ENCODE assay signal across 2 cellular contexts in the genomic region with DNA sequence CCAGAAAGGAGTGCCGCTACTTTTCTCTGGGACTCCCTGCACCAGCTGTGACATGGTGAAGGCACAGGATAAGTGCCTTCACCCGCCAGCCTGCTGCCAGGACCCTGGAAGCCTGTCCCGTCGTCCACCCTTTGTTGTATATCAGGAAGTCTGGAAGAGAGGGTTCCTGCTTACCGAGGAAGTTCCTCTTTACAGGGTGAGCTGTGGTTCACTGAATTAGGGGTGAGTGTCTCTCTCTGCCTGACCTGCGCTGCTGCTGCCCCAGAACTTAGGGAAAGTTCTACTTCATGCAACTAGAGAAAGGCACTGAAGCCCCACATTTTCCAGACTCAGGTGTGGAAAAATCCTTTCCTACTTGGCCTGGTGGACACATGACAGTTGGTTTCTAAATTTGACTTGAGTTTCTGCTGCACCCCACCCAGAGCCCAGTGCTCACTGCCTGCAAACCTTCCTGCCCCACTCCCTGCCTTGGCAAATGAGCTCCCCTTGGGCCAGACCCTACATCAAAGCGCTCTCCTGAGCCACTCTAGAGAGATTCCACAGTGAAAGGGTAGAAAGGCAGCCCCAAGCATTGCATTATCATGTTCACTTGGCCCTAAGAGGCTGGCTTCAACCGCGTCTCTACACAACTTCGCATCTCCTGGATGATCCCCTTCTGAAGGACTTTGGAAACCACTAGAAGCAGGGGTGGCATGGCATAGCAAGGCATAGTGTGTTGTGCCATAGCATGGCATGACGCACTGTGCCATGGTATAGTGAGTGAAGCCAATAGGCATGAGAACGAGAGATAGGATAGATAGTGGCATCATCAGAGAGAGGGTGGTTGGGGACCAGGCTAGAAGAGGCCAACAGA.
TF ChIP-seq lines count a peak whose summit lies in the region.

No MANE protein-coding gene starts in this region.

TF ChIP-seq in GM23338, 12 proteins besides CTCF, POLR2A, EP300 and RAD21 (continues in another document):
- TF ChIP-seq, protein P1, sequence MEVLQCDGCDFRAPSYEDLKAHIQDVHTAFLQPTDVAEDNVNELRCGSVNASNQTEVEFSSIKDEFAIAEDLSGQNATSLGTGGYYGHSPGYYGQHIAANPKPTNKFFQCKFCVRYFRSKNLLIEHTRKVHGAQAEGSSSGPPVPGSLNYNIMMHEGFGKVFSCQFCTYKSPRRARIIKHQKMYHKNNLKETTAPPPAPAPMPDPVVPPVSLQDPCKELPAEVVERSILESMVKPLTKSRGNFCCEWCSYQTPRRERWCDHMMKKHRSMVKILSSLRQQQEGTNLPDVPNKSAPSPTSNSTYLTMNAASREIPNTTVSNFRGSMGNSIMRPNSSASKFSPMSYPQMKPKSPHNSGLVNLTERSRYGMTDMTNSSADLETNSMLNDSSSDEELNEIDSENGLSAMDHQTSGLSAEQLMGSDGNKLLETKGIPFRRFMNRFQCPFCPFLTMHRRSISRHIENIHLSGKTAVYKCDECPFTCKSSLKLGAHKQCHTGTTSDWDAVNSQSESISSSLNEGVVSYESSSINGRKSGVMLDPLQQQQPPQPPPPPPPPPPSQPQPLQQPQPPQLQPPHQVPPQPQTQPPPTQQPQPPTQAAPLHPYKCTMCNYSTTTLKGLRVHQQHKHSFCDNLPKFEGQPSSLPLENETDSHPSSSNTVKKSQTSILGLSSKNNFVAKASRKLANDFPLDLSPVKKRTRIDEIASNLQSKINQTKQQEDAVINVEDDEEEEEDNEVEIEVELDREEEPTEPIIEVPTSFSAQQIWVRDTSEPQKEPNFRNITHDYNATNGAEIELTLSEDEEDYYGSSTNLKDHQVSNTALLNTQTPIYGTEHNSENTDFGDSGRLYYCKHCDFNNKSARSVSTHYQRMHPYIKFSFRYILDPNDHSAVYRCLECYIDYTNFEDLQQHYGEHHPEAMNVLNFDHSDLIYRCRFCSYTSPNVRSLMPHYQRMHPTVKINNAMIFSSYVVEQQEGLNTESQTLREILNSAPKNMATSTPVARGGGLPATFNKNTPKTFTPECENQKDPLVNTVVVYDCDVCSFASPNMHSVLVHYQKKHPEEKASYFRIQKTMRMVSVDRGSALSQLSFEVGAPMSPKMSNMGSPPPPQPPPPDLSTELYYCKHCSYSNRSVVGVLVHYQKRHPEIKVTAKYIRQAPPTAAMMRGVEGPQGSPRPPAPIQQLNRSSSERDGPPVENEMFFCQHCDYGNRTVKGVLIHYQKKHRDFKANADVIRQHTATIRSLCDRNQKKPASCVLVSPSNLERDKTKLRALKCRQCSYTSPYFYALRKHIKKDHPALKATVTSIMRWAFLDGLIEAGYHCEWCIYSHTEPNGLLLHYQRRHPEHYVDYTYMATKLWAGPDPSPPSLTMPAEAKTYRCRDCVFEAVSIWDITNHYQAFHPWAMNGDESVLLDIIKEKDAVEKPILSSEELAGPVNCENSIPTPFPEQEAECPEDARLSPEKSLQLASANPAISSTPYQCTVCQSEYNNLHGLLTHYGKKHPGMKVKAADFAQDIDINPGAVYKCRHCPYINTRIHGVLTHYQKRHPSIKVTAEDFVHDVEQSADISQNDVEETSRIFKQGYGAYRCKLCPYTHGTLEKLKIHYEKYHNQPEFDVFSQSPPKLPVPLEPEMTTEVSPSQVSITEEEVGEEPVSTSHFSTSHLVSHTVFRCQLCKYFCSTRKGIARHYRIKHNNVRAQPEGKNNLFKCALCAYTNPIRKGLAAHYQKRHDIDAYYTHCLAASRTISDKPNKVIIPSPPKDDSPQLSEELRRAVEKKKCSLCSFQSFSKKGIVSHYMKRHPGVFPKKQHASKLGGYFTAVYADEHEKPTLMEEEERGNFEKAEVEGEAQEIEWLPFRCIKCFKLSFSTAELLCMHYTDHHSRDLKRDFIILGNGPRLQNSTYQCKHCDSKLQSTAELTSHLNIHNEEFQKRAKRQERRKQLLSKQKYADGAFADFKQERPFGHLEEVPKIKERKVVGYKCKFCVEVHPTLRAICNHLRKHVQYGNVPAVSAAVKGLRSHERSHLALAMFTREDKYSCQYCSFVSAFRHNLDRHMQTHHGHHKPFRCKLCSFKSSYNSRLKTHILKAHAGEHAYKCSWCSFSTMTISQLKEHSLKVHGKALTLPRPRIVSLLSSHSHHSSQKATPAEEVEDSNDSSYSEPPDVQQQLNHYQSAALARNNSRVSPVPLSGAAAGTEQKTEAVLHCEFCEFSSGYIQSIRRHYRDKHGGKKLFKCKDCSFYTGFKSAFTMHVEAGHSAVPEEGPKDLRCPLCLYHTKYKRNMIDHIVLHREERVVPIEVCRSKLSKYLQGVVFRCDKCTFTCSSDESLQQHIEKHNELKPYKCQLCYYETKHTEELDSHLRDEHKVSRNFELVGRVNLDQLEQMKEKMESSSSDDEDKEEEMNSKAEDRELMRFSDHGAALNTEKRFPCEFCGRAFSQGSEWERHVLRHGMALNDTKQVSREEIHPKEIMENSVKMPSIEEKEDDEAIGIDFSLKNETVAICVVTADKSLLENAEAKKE (CRISPR knock-in tag; IDR thresholded peaks at IDR 0.05): no peak
- TF ChIP-seq STAT1 (IDR thresholded peaks at IDR 0.05; ENCODE audit: unreplicated experiment) (no peak), EZH2phosphoT487 (IDR thresholded peaks at IDR 0.05; ENCODE audit: unreplicated experiment) (no peak), POLR2AphosphoS5 (IDR thresholded peaks at IDR 0.05; ENCODE audit: low read depth) (no peak), JUNB (IDR thresholded peaks at IDR 0.05; ENCODE audit: unreplicated experiment) (no peak)
- TF ChIP-seq, protein P2, sequence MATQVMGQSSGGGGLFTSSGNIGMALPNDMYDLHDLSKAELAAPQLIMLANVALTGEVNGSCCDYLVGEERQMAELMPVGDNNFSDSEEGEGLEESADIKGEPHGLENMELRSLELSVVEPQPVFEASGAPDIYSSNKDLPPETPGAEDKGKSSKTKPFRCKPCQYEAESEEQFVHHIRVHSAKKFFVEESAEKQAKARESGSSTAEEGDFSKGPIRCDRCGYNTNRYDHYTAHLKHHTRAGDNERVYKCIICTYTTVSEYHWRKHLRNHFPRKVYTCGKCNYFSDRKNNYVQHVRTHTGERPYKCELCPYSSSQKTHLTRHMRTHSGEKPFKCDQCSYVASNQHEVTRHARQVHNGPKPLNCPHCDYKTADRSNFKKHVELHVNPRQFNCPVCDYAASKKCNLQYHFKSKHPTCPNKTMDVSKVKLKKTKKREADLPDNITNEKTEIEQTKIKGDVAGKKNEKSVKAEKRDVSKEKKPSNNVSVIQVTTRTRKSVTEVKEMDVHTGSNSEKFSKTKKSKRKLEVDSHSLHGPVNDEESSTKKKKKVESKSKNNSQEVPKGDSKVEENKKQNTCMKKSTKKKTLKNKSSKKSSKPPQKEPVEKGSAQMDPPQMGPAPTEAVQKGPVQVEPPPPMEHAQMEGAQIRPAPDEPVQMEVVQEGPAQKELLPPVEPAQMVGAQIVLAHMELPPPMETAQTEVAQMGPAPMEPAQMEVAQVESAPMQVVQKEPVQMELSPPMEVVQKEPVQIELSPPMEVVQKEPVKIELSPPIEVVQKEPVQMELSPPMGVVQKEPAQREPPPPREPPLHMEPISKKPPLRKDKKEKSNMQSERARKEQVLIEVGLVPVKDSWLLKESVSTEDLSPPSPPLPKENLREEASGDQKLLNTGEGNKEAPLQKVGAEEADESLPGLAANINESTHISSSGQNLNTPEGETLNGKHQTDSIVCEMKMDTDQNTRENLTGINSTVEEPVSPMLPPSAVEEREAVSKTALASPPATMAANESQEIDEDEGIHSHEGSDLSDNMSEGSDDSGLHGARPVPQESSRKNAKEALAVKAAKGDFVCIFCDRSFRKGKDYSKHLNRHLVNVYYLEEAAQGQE (IDR thresholded peaks at IDR 0.05; ENCODE audit: unreplicated experiment): no peak
- TF ChIP-seq, protein P3, sequence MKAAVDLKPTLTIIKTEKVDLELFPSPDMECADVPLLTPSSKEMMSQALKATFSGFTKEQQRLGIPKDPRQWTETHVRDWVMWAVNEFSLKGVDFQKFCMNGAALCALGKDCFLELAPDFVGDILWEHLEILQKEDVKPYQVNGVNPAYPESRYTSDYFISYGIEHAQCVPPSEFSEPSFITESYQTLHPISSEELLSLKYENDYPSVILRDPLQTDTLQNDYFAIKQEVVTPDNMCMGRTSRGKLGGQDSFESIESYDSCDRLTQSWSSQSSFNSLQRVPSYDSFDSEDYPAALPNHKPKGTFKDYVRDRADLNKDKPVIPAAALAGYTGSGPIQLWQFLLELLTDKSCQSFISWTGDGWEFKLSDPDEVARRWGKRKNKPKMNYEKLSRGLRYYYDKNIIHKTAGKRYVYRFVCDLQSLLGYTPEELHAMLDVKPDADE (IDR thresholded peaks at IDR 0.05): no peak

TF ChIP-seq in HepG2, 621 proteins besides CTCF, POLR2A, EP300 and RAD21 (continued from another document):
- TF ChIP-seq, protein P4, sequence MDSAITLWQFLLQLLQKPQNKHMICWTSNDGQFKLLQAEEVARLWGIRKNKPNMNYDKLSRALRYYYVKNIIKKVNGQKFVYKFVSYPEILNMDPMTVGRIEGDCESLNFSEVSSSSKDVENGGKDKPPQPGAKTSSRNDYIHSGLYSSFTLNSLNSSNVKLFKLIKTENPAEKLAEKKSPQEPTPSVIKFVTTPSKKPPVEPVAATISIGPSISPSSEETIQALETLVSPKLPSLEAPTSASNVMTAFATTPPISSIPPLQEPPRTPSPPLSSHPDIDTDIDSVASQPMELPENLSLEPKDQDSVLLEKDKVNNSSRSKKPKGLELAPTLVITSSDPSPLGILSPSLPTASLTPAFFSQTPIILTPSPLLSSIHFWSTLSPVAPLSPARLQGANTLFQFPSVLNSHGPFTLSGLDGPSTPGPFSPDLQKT (CRISPR knock-in tag; IDR thresholded peaks at IDR 0.05; ENCODE audit: borderline replicate concordance): no peak
- TF ChIP-seq ZNF563 (CRISPR knock-in tag; IDR thresholded peaks at IDR 0.05) (no peak), GLI4 (CRISPR knock-in tag; IDR thresholded peaks at IDR 0.05; ENCODE audit: borderline replicate concordance) (no peak), ZC3H13 (CRISPR knock-in tag; IDR thresholded peaks at IDR 0.05) (no peak), TEAD3 (CRISPR knock-in tag; optimal IDR thresholded peaks at IDR 0.05; ENCODE audit: borderline replicate concordance) (no peak), CEBPB (IDR thresholded peaks at IDR 0.05; ENCODE audit: borderline replicate concordance, low read depth, low read length) (no peak), MED8 (CRISPR knock-in tag; IDR thresholded peaks at IDR 0.05; ENCODE audit: insufficient replicate concordance) (no peak), ZNF567 (CRISPR knock-in tag; IDR thresholded peaks at IDR 0.05; ENCODE audit: borderline replicate concordance) (no peak), PCBP1 (IDR thresholded peaks at IDR 0.05; ENCODE audit: borderline replicate concordance, low read depth, low read length) (no peak)
